Comparison of ENCODE assay signal across 32 cellular contexts in genomic region chr4:98318521-98318920, GRCh38.
"Had no signal": no experiment of that assay in that cellular context is flagged by ENCODE, and none has a peak within 500 bp of the region (broad histone marks: within the 10 kb centered on the region; RNA-seq: fewer than 3 reads in every experiment).

No MANE protein-coding gene starts in this region.

- H3K27me3 Mint-ChIP-seq: activated naive CD8-positive, alpha-beta T cell treated with anti-CD3 and anti-CD28 coated beads, Interleukin-2, amount 10 ng/mL, durations not matched to agents 7 days and 5 days; central memory CD8-positive, alpha-beta T cell; naive B cell; stimulated activated memory B cell treated with anti-CD40 and anti-IgM and Interleukin-4, amounts not matched to agents 10 μg/mL and 1 μg/mL and 100 μg/mL, for 72 hours had no signal

- H3K27ac ChIP-seq: esophagus squamous epithelium, gastrocnemius medialis, neutrophil, stomach, thyroid gland, upper lobe of right lung, WERI-Rb-1 had no signal

- H3K27me3 ChIP-seq: esophagus squamous epithelium, gastrocnemius medialis, neutrophil, stomach, thyroid gland, upper lobe of right lung had no signal

- DNase-seq: activated CD4-positive, alpha-beta T cell treated with anti-CD3 and anti-CD28 coated beads for 48 hours; activated CD4-positive, alpha-beta T cell treated with anti-CD3 and anti-CD28 coated beads, Interleukin-2, amount 50 U/mL, for 48 hours; activated CD8-positive, alpha-beta memory T cell treated with anti-CD3 and anti-CD28 coated beads for 24 hours; activated effector memory CD4-positive, alpha-beta T cell treated with anti-CD3 and anti-CD28 coated beads, Interleukin-2, amount 50 U/mL, for 16 hours; activated naive CD4-positive, alpha-beta T cell treated with anti-CD3 and anti-CD28 coated beads for 36 hours; activated naive CD8-positive, alpha-beta T cell treated with anti-CD3 and anti-CD28 coated beads, Interleukin-2, amount 10 ng/mL, durations not matched to agents 7 days and 5 days; amygdala; effector memory CD4-positive, alpha-beta T cell; esophagus squamous epithelium; gastrocnemius medialis; glutamatergic neuron; islet precursor cell; left cardiac atrium; left ventricle myocardium superior; naive B cell; nephron progenitor cell; stimulated activated CD4-positive, alpha-beta T cell treated with anti-CD3 and anti-CD28 coated beads, Interleukin-1b, Interleukin-23, amount 100 ng/mL, for 48 hours; stimulated activated CD4-positive, alpha-beta T cell treated with anti-CD3 and anti-CD28 coated beads, Interleukin-4, amount 100 ng/mL, for 4 hours; stimulated activated CD8-positive, alpha-beta memory T cell treated with anti-CD3 and anti-CD28 coated beads, Interleukin-4, amount 100 ng/mL, for 48 hours; stomach; thyroid gland; upper lobe of right lung; WERI-Rb-1 had no signal

- H3K9me3 ChIP-seq: esophagus squamous epithelium, gastrocnemius medialis, thyroid gland, upper lobe of right lung had no signal

- H3K4me1 Mint-ChIP-seq: central memory CD8-positive, alpha-beta T cell; mesothelial cell of epicardium; nephron progenitor cell; stimulated activated memory B cell treated with anti-CD40 and anti-IgM and Interleukin-4, amounts not matched to agents 10 μg/mL and 1 μg/mL and 100 μg/mL, for 72 hours had no signal

- H3K9me3 Mint-ChIP-seq: central memory CD8-positive, alpha-beta T cell had no signal

- FAIRE-seq: colon had no signal

- ATAC-seq: activated CD4-positive, CD25-positive, alpha-beta regulatory T cell treated with anti-CD3 and anti-CD28 coated beads, Interleukin-2, amount 50 U/mL, for 24 hours; gastrocnemius medialis; left cardiac atrium; left ventricle myocardium superior; sciatic nerve; stimulated activated memory B cell treated with anti-CD40 and anti-IgM and Interleukin-4, amounts not matched to agents 10 μg/mL and 1 μg/mL and 100 μg/mL, for 72 hours; upper lobe of right lung had no signal

- H3K4me1 ChIP-seq: esophagus squamous epithelium, gastrocnemius medialis, stomach, thyroid gland, upper lobe of right lung had no signal

- H3K4me2 ChIP-seq: smooth muscle cell had no signal

- H3K36me3 ChIP-seq: gastrocnemius medialis, neutrophil, stomach, thyroid gland, upper lobe of right lung had no signal

- H3K4me3 Mint-ChIP-seq: activated naive CD4-positive, alpha-beta T cell treated with anti-CD3 and anti-CD28 coated beads for 36 hours; activated naive CD8-positive, alpha-beta T cell treated with anti-CD3 and anti-CD28 coated beads, Interleukin-2, amount 10 ng/mL, durations not matched to agents 7 days and 5 days; activated T-helper 1 cell treated with anti-CD3 and anti-CD28 coated beads, Interleukin-12 subunit alpha, Interleukin-12 subunit beta, Interleukin-2, Interleukin-4 antibody, amounts not matched to agents 30 ng/mL and 10 ng/mL and 1 ng/mL, durations not matched to agents 14 hours and 24 hours and 36 hours; central memory CD8-positive, alpha-beta T cell; mesothelial cell of epicardium; naive B cell; nephron progenitor cell; stimulated activated memory B cell treated with anti-CD40 and anti-IgM and Interleukin-4, amounts not matched to agents 10 μg/mL and 1 μg/mL and 100 μg/mL, for 72 hours had no signal

- H3K4me3 ChIP-seq: esophagus squamous epithelium, gastrocnemius medialis, smooth muscle cell, stomach, thyroid gland, upper lobe of right lung had no signal

- H3K27ac Mint-ChIP-seq: activated naive CD4-positive, alpha-beta T cell treated with anti-CD3 and anti-CD28 coated beads for 36 hours; activated naive CD8-positive, alpha-beta T cell treated with anti-CD3 and anti-CD28 coated beads, Interleukin-2, amount 10 ng/mL, durations not matched to agents 7 days and 5 days; activated T-helper 1 cell treated with anti-CD3 and anti-CD28 coated beads, Interleukin-12 subunit alpha, Interleukin-12 subunit beta, Interleukin-2, Interleukin-4 antibody, amounts not matched to agents 30 ng/mL and 10 ng/mL and 1 ng/mL, durations not matched to agents 14 hours and 24 hours and 36 hours; mesothelial cell of epicardium; nephron progenitor cell; stimulated activated memory B cell treated with anti-CD40 and anti-IgM and Interleukin-4, amounts not matched to agents 10 μg/mL and 1 μg/mL and 100 μg/mL, for 72 hours had no signal
